ENCODE assay signal across 2 cellular contexts in the genomic region with DNA sequence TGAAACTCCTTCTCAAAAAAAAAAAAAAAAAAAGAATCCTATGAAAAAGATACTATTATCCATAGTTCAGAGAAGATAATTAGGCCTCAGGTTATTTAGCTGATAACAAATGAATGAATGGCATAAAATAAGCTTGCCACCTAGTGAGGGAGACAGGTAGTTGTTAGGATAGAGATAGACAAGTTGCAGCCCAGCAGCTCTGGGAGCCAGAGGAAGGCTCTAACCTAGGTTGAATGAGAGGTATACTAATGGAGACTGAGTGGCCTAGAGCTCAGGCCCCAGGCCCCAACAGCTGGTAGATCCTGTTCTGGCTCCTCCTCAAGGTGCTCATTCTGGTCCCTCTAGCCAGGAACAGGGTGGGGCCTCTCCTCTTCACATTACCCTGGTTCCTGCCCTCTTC.
TF ChIP-seq lines count a peak whose summit lies in the region.

No MANE protein-coding gene starts in this region.

TF ChIP-seq in SK-N-SH treated with all-trans-retinoic acid at 6 μM for 48 hours, 23 proteins besides CTCF, POLR2A, EP300 and RAD21 (continued from another document):
- TF ChIP-seq, protein P1, sequence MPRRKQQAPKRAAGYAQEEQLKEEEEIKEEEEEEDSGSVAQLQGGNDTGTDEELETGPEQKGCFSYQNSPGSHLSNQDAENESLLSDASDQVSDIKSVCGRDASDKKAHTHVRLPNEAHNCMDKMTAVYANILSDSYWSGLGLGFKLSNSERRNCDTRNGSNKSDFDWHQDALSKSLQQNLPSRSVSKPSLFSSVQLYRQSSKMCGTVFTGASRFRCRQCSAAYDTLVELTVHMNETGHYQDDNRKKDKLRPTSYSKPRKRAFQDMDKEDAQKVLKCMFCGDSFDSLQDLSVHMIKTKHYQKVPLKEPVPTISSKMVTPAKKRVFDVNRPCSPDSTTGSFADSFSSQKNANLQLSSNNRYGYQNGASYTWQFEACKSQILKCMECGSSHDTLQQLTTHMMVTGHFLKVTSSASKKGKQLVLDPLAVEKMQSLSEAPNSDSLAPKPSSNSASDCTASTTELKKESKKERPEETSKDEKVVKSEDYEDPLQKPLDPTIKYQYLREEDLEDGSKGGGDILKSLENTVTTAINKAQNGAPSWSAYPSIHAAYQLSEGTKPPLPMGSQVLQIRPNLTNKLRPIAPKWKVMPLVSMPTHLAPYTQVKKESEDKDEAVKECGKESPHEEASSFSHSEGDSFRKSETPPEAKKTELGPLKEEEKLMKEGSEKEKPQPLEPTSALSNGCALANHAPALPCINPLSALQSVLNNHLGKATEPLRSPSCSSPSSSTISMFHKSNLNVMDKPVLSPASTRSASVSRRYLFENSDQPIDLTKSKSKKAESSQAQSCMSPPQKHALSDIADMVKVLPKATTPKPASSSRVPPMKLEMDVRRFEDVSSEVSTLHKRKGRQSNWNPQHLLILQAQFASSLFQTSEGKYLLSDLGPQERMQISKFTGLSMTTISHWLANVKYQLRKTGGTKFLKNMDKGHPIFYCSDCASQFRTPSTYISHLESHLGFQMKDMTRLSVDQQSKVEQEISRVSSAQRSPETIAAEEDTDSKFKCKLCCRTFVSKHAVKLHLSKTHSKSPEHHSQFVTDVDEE (CRISPR knock-in tag; IDR thresholded peaks at IDR 0.05) = no peak
- TF ChIP-seq, protein P2, sequence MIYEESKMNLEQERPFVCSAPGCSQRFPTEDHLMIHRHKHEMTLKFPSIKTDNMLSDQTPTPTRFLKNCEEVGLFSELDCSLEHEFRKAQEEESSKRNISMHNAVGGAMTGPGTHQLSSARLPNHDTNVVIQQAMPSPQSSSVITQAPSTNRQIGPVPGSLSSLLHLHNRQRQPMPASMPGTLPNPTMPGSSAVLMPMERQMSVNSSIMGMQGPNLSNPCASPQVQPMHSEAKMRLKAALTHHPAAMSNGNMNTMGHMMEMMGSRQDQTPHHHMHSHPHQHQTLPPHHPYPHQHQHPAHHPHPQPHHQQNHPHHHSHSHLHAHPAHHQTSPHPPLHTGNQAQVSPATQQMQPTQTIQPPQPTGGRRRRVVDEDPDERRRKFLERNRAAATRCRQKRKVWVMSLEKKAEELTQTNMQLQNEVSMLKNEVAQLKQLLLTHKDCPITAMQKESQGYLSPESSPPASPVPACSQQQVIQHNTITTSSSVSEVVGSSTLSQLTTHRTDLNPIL (CRISPR knock-in tag; IDR thresholded peaks at IDR 0.05; ENCODE audit: low read depth) = no peak
- TF ChIP-seq SNAI2 (CRISPR knock-in tag; IDR thresholded peaks at IDR 0.05) = no peak
- TF ChIP-seq ZFP3 (CRISPR knock-in tag; IDR thresholded peaks at IDR 0.05) = no peak
- TF ChIP-seq ESRRG (CRISPR knock-in tag; IDR thresholded peaks at IDR 0.05) = no peak
- TF ChIP-seq OSR1 (CRISPR knock-in tag; IDR thresholded peaks at IDR 0.05) = no peak
- TF ChIP-seq, protein P3, sequence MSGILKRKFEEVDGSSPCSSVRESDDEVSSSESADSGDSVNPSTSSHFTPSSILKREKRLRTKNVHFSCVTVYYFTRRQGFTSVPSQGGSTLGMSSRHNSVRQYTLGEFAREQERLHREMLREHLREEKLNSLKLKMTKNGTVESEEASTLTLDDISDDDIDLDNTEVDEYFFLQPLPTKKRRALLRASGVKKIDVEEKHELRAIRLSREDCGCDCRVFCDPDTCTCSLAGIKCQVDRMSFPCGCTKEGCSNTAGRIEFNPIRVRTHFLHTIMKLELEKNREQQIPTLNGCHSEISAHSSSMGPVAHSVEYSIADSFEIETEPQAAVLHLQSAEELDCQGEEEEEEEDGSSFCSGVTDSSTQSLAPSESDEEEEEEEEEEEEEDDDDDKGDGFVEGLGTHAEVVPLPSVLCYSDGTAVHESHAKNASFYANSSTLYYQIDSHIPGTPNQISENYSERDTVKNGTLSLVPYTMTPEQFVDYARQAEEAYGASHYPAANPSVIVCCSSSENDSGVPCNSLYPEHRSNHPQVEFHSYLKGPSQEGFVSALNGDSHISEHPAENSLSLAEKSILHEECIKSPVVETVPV (CRISPR knock-in tag; IDR thresholded peaks at IDR 0.05) = no peak
- TF ChIP-seq GLIS3 (CRISPR knock-in tag; IDR thresholded peaks at IDR 0.05) = no peak
- no peak for TF ChIP-seq ZNF70 (CRISPR knock-in tag; IDR thresholded peaks at IDR 0.05)
- no peak for TF ChIP-seq ISL1 (CRISPR knock-in tag; IDR thresholded peaks at IDR 0.05)
- no peak for TF ChIP-seq ZFP30 (CRISPR knock-in tag; IDR thresholded peaks at IDR 0.05)
- TF ChIP-seq RARB (CRISPR knock-in tag; IDR thresholded peaks at IDR 0.05) = no peak
- TF ChIP-seq, protein P4, sequence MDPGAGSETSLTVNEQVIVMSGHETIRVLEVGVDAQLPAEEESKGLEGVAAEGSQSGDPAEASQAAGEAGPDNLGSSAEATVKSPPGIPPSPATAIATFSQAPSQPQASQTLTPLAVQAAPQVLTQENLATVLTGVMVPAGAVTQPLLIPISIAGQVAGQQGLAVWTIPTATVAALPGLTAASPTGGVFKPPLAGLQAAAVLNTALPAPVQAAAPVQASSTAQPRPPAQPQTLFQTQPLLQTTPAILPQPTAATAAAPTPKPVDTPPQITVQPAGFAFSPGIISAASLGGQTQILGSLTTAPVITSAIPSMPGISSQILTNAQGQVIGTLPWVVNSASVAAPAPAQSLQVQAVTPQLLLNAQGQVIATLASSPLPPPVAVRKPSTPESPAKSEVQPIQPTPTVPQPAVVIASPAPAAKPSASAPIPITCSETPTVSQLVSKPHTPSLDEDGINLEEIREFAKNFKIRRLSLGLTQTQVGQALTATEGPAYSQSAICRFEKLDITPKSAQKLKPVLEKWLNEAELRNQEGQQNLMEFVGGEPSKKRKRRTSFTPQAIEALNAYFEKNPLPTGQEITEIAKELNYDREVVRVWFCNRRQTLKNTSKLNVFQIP (CRISPR knock-in tag; IDR thresholded peaks at IDR 0.05; ENCODE audit: borderline replicate concordance, low read depth) = no peak
- no peak for TF ChIP-seq ZNF8 (CRISPR knock-in tag; IDR thresholded peaks at IDR 0.05)

TF ChIP-seq in SK-N-SH, 30 proteins besides CTCF, POLR2A, EP300 and RAD21 (continued from another document):
- TF ChIP-seq, protein P5, sequence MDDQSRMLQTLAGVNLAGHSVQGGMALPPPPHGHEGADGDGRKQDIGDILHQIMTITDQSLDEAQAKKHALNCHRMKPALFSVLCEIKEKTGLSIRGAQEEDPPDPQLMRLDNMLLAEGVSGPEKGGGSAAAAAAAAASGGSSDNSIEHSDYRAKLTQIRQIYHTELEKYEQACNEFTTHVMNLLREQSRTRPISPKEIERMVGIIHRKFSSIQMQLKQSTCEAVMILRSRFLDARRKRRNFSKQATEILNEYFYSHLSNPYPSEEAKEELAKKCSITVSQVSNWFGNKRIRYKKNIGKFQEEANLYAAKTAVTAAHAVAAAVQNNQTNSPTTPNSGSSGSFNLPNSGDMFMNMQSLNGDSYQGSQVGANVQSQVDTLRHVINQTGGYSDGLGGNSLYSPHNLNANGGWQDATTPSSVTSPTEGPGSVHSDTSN (IDR thresholded peaks at IDR 0.05) = no peak
- no peak for TF ChIP-seq TAF1 (IDR thresholded peaks at IDR 0.05; ENCODE audit: borderline replicate concordance, low read depth, low read length)
- TF ChIP-seq SIN3A (IDR thresholded peaks at IDR 0.05; ENCODE audit: borderline replicate concordance, low read depth, low read length) = no peak
- no peak for TF ChIP-seq MXI1 (IDR thresholded peaks at IDR 0.05; ENCODE audit: low read depth, low read length)
- TF ChIP-seq FOXJ3 (CRISPR knock-in tag; IDR thresholded peaks at IDR 0.05) = no peak
